Comparison of ENCODE assay signal across 9 cellular contexts in genomic region chr4:105990933-105991332, GRCh38.
DNase-seq lines count a peak whose midpoint lies in the region; ATAC-seq and TF ChIP-seq lines count a peak whose summit lies in the region.
"Had no signal": no experiment of that assay in that cellular context is flagged by ENCODE, and none has a peak within 500 bp of the region (broad histone marks: within the 10 kb centered on the region; RNA-seq: fewer than 3 reads in every experiment).

No MANE protein-coding gene starts in this region.

- H3K27ac Mint-ChIP-seq in HFFc6 = peak overlapping the region; percentile 65
- H3K27ac Mint-ChIP-seq in stimulated activated memory B cell treated with anti-CD40 and anti-IgM and Interleukin-4, amounts not matched to agents 10 μg/mL and 1 μg/mL and 100 μg/mL, for 72 hours = no peak overlapping the region
- H3K27ac Mint-ChIP-seq: GM23338 had no signal

- H3K27me3 Mint-ChIP-seq in HFFc6 (ENCODE audit: insufficient read depth) = peaks cover 3% of the 10 kb centered on the region
- H3K27me3 Mint-ChIP-seq in stimulated activated memory B cell treated with anti-CD40 and anti-IgM and Interleukin-4, amounts not matched to agents 10 μg/mL and 1 μg/mL and 100 μg/mL, for 72 hours = no peaks in the 10 kb centered on the region

- peaks cover 27% of the 10 kb centered on the region for H3K4me1 Mint-ChIP-seq in HFFc6 (ENCODE audit: low read depth)
- no peaks in the 10 kb centered on the region for H3K4me1 Mint-ChIP-seq in stimulated activated memory B cell treated with anti-CD40 and anti-IgM and Interleukin-4, amounts not matched to agents 10 μg/mL and 1 μg/mL and 100 μg/mL, for 72 hours
- H3K4me1 Mint-ChIP-seq: GM23338 had no signal

- 31% methylated on average over 3 of the region's 3 CpGs for WGBS in right cardiac atrium

- H3K9me3 ChIP-seq in right cardiac atrium (ENCODE audit: control insufficient read depth, low read length) = no peaks in the 10 kb centered on the region

- ATAC-seq in right cardiac atrium = peak; percentile 94 to 96
- no peak for ATAC-seq in stimulated activated memory B cell treated with anti-CD40 and anti-IgM and Interleukin-4, amounts not matched to agents 10 μg/mL and 1 μg/mL and 100 μg/mL, for 72 hours

- no peak for TF ChIP-seq CTCF in HFFc6 (IDR thresholded peaks at IDR 0.05)
- TF ChIP-seq CTCF in astrocyte of the cerebellum (IDR thresholded peaks at IDR 0.05; ENCODE audit: low read depth, low read length, missing control alignments) = no peak

- H3K27ac ChIP-seq in right cardiac atrium (ENCODE audit: low read length) = peak overlapping the region; percentile 60

- no peak overlapping the region for H3K4me3 ChIP-seq in astrocyte of the cerebellum (ENCODE audit: low read depth, low read length)
- no peak overlapping the region for H3K4me3 ChIP-seq in right cardiac atrium (ENCODE audit: low read length)
- H3K4me3 ChIP-seq: GM23338 had no signal

- intact Hi-C loops in right cardiac atrium (cut with DNase I) = no loop called here

- no peaks in the 10 kb centered on the region for H3K36me3 Mint-ChIP-seq in HFFc6 (ENCODE audit: low read depth)
- H3K36me3 Mint-ChIP-seq in stimulated activated memory B cell treated with anti-CD40 and anti-IgM and Interleukin-4, amounts not matched to agents 10 μg/mL and 1 μg/mL and 100 μg/mL, for 72 hours = no peaks in the 10 kb centered on the region

- H3K9me3 Mint-ChIP-seq in HFFc6 = peaks cover 16% of the 10 kb centered on the region; the same call in 1 of the 2 replicates
- no peaks in the 10 kb centered on the region for H3K9me3 Mint-ChIP-seq in stimulated activated memory B cell treated with anti-CD40 and anti-IgM and Interleukin-4, amounts not matched to agents 10 μg/mL and 1 μg/mL and 100 μg/mL, for 72 hours

- in situ Hi-C loops in astrocyte of the cerebellum (cut with HindIII; ENCODE audit: low sequenced_read_pairs) = no loop called here

- H3K4me1 ChIP-seq in right cardiac atrium (ENCODE audit: control insufficient read depth, insufficient read depth, low read length) = peaks cover 5% of the 10 kb centered on the region

- H3K4me3 Mint-ChIP-seq in HFFc6 = no peak overlapping the region
- no peak overlapping the region for H3K4me3 Mint-ChIP-seq in stimulated activated memory B cell treated with anti-CD40 and anti-IgM and Interleukin-4, amounts not matched to agents 10 μg/mL and 1 μg/mL and 100 μg/mL, for 72 hours
- H3K4me3 Mint-ChIP-seq: GM23338 had no signal

- DNase-seq in HFFc6 = peak; percentile 77
- DNase-seq in astrocyte of the cerebellum (ENCODE audit: low read depth) = peak; percentile 93
- peak; percentile 78 to 90 (median 90) for DNase-seq in right cardiac atrium
- peak; percentile 81 for DNase-seq in smooth muscle cell of the brain vasculature (ENCODE audit: low read depth, low spot score)
- DNase-seq in NCI-H2227 (lab: John Stamatoyannopoulos, UW; ENCODE audit: unreplicated experiment) = no peak
- no peak for DNase-seq in DMS153 (lab: John Stamatoyannopoulos, UW)
- DNase-seq in NCI-H524 (lab: John Stamatoyannopoulos, UW) = no peak

- H3K27me3 ChIP-seq in right cardiac atrium (ENCODE audit: control insufficient read depth, insufficient read depth) = no peaks in the 10 kb centered on the region

Comparison
In these comparisons a context has a peak if more than half of its experiments do, and no peak if none do; other contexts are left out.
1. DNase-seq: peak in HFFc6 (single experiment), astrocyte of the cerebellum (single experiment), right cardiac atrium (3 of 3) and smooth muscle cell of the brain vasculature (single experiment); none in NCI-H2227 (single experiment), DMS153 (single experiment) and NCI-H524 (0 of 2).